In the genomic region with DNA sequence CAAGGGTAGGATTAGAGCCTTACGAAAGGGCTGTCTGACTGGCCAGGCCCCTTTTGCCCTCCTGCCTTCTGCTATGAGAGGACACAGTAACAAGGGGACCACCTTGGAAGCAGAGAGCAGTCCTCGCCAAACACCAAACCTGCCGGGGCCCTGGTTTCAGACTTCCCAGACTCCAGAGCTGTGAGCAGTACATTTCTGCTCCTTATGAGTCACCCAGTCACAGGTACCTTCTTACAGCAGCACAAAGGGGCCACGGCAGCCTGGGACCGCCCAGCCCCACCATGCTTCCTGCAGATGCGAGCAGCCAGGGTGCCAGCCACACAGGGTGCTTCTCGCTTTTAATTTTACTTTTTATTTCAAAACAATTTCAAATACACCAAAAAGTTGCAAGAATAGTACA, we compare ENCODE assay signal across 20 cellular contexts. TPM values are rescaled to one million over a fixed set of nuclear protein-coding genes. Genes with fewer than 3 reads are reported as not detected.
DNase-seq lines count a peak whose midpoint lies in the region; ATAC-seq, FAIRE-seq and TF ChIP-seq lines count a peak whose summit lies in the region.
"Had no signal": no experiment of that assay in that cellular context is flagged by ENCODE, and none has a peak within 500 bp of the region (broad histone marks: within the 10 kb centered on the region; RNA-seq: fewer than 3 reads in every experiment).

No MANE protein-coding gene starts in this region.

- intact Hi-C loops in pancreas (cut with DNase I) = loop anchor here in 1 of 3 donors (5.0 kb wide), 1 partner anchor 122 kb away; no protein-coding TSS in a partner anchor

- H3K4me1 ChIP-seq in pancreas = peaks cover 3 to 7% (median 4%) of the 10 kb centered on the region in 3 donors
- H3K4me1 ChIP-seq: prostate gland had no signal

- H3K36me3 ChIP-seq in pancreas = no peaks in the 10 kb centered on the region
- H3K36me3 ChIP-seq: cardiac muscle cell, prostate gland had no signal

- peaks cover 28% of the 10 kb centered on the region for H3K4me1 Mint-ChIP-seq in activated CD4-positive, alpha-beta T cell treated with anti-CD3 and anti-CD28 coated beads, Interleukin-2, amount 10 ng/mL, durations not matched to agents 7 days and 5 days
- peaks cover 9% of the 10 kb centered on the region for H3K4me1 Mint-ChIP-seq in stimulated activated effector memory CD8-positive, alpha-beta T cell treated with anti-CD3 and anti-CD28 coated beads, Interleukin-12 subunit alpha, Interleukin-12 subunit beta, amount 100 ng/mL, for 72 hours

- FAIRE-seq in pancreas (lab: Jason Lieb, UNC) = no peak
- FAIRE-seq: A204.1, G401.6 had no signal

- H3K27ac Mint-ChIP-seq in activated CD4-positive, alpha-beta T cell treated with anti-CD3 and anti-CD28 coated beads, Interleukin-2, amount 10 ng/mL, durations not matched to agents 7 days and 5 days = peak overlapping the region; percentile 74
- H3K27ac Mint-ChIP-seq in stimulated activated effector memory CD8-positive, alpha-beta T cell treated with anti-CD3 and anti-CD28 coated beads, Interleukin-12 subunit alpha, Interleukin-12 subunit beta, amount 100 ng/mL, for 72 hours = no peak overlapping the region
- H3K27ac Mint-ChIP-seq: activated T-helper 2 cell treated with anti-CD3 and anti-CD28 coated beads, Interferon-gamma antibody, Interleukin-2, Interleukin-4, amounts not matched to agents 10 μg/mL and 5 μg/mL and 100 μg/mL, durations not matched to agents 14 hours and 24 hours and 36 hours; type B pancreatic cell had no signal

- WGBS in pancreas, 2 donors = 63 to 76% methylated on average over 7 of the region's 7 CpGs

- H3K27me3 Mint-ChIP-seq in activated CD4-positive, alpha-beta T cell treated with anti-CD3 and anti-CD28 coated beads, Interleukin-2, amount 10 ng/mL, durations not matched to agents 7 days and 5 days = no peaks in the 10 kb centered on the region
- H3K27me3 Mint-ChIP-seq: type B pancreatic cell had no signal

- H3K4me3 ChIP-seq in coronary artery (no peak overlapping the region), pancreas (no peak overlapping the region)
- H3K4me3 ChIP-seq: cardiac muscle cell, prostate gland had no signal

- ATAC-seq in pancreas = no peak
- ATAC-seq in stimulated activated effector memory CD8-positive, alpha-beta T cell treated with anti-CD3 and anti-CD28 coated beads, Interleukin-12 subunit alpha, Interleukin-12 subunit beta, amount 100 ng/mL, for 72 hours = no peak

- H3K9me3 ChIP-seq in pancreas = no peaks in the 10 kb centered on the region
- H3K9me3 ChIP-seq: prostate gland had no signal

- POLR2A ChIA-PET in activated CD4-positive, alpha-beta T cell treated with anti-CD3 and anti-CD28 coated beads, Interleukin-2, amount 10 ng/mL, durations not matched to agents 7 days and 5 days (lab: Charles Lee) = no interaction called here

- H3K27me3 ChIP-seq in pancreas = peaks cover 0 to 4% (median 0%) of the 10 kb centered on the region in 4 donors
- H3K27me3 ChIP-seq: cardiac muscle cell had no signal

- no peak overlapping the region for H3K4me3 Mint-ChIP-seq in activated CD4-positive, alpha-beta T cell treated with anti-CD3 and anti-CD28 coated beads, Interleukin-2, amount 10 ng/mL, durations not matched to agents 7 days and 5 days
- no peak overlapping the region for H3K4me3 Mint-ChIP-seq in stimulated activated effector memory CD8-positive, alpha-beta T cell treated with anti-CD3 and anti-CD28 coated beads, Interleukin-12 subunit alpha, Interleukin-12 subunit beta, amount 100 ng/mL, for 72 hours
- H3K4me3 Mint-ChIP-seq: type B pancreatic cell had no signal

- CTCF ChIA-PET in activated CD4-positive, alpha-beta T cell treated with anti-CD3 and anti-CD28 coated beads, Interleukin-2, amount 10 ng/mL, durations not matched to agents 7 days and 5 days (lab: Charles Lee) = no interaction called here

- H3K36me3 Mint-ChIP-seq in activated CD4-positive, alpha-beta T cell treated with anti-CD3 and anti-CD28 coated beads, Interleukin-2, amount 10 ng/mL, durations not matched to agents 7 days and 5 days (ENCODE audit: low read depth) = no peaks in the 10 kb centered on the region
- H3K36me3 Mint-ChIP-seq in stimulated activated effector memory CD8-positive, alpha-beta T cell treated with anti-CD3 and anti-CD28 coated beads, Interleukin-12 subunit alpha, Interleukin-12 subunit beta, amount 100 ng/mL, for 72 hours = no peaks in the 10 kb centered on the region
- H3K36me3 Mint-ChIP-seq: type B pancreatic cell had no signal

- no peak for DNase-seq in activated CD4-positive, alpha-beta T cell treated with anti-CD3 and anti-CD28 coated beads, Interleukin-2, amount 10 ng/mL, durations not matched to agents 7 days and 5 days
- DNase-seq in activated CD4-positive, alpha-beta T cell treated with anti-CD3 and anti-CD28 coated beads for 1 hour = no peak
- DNase-seq in T follicular helper cell (ENCODE audit: low read depth) (peak; percentile 37), coronary artery (ENCODE audit: low spot score) (no peak), pancreas (peak in 2 of 6 donors; percentile 21 to 40), amygdala (lab: John Stamatoyannopoulos, UW) (no peak), OCI-M2 (lab: John Stamatoyannopoulos, UW; ENCODE audit: unreplicated experiment) (no peak)
- DNase-seq in stimulated activated effector memory CD8-positive, alpha-beta T cell treated with anti-CD3 and anti-CD28 coated beads, Interleukin-12 subunit alpha, Interleukin-12 subunit beta, amount 100 ng/mL, for 72 hours (ENCODE audit: low spot score in 2 of 2) = no peak
- DNase-seq: activated CD4-positive, CD25-positive, alpha-beta regulatory T cell treated with anti-CD3 and anti-CD28 coated beads, Interleukin-2, amount 50 U/mL, for 72 hours; glutamatergic neuron; NCI-H146; NCI-H446 treated with DMSO at 0.1 percent for 48 hours; OCI-M1; SW 1271 had no signal

- H3K9me3 Mint-ChIP-seq in activated CD4-positive, alpha-beta T cell treated with anti-CD3 and anti-CD28 coated beads, Interleukin-2, amount 10 ng/mL, durations not matched to agents 7 days and 5 days = no peaks in the 10 kb centered on the region
- H3K9me3 Mint-ChIP-seq in stimulated activated effector memory CD8-positive, alpha-beta T cell treated with anti-CD3 and anti-CD28 coated beads, Interleukin-12 subunit alpha, Interleukin-12 subunit beta, amount 100 ng/mL, for 72 hours = no peaks in the 10 kb centered on the region
- H3K9me3 Mint-ChIP-seq: activated T-helper 2 cell treated with anti-CD3 and anti-CD28 coated beads, Interferon-gamma antibody, Interleukin-2, Interleukin-4, amounts not matched to agents 10 μg/mL and 5 μg/mL and 100 μg/mL, durations not matched to agents 14 hours and 24 hours and 36 hours; type B pancreatic cell had no signal

- TF ChIP-seq CTCF in coronary artery (IDR thresholded peaks at IDR 0.05) (no peak), pancreas (IDR thresholded peaks at IDR 0.05) (no peak)

- H3K27ac ChIP-seq in coronary artery = peak overlapping the region; percentile 17 to 94
- H3K27ac ChIP-seq in pancreas = peak overlapping the region; percentile 79 to 86 (median 82)
- H3K27ac ChIP-seq: cardiac muscle cell, prostate gland had no signal

RNA-seq across cellular contexts. Expression of a gene that starts 17.2 kb away (rescaled TPM):
- total RNA-seq in activated CD4-positive, alpha-beta T cell treated with anti-CD3 and anti-CD28 coated beads, Interleukin-2, amount 10 ng/mL, durations not matched to agents 7 days and 5 days = 10 to 100 TPM; 19.0 to 19.6 TPM
- 10 to 100 TPM; 10.1 to 22.5 (median 13.5) TPM for total RNA-seq in pancreas
- polyA plus RNA-seq in pancreas = 10 to 100 TPM; 42.5 to 46.9 TPM
